Comparison of ENCODE assay signal across 20 cellular contexts in the genomic region with DNA sequence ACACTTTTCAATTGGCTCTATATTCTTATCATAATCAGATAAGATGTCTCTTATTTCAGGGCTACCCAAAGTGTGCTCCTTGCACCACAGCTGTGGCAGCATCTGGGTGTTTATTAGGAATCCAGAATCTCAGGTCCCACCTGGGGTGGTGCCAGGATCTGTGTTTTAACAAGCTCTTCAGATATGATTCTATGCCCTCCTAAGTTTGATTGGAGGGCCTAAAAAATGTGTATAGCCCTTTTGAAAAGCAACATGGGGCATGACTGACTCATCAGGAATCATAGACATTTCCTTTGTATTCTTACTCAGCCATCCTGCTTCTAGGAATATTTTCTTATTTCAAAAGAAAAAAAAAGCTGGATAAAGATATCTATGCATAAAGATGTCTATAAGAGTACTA.
A peak's percentile ranks its signal among the peaks of the same experiment; 100 is the strongest.
DNase-seq lines count a peak whose midpoint lies in the region; ATAC-seq and TF ChIP-seq lines count a peak whose summit lies in the region.
"Had no signal": no experiment of that assay in that cellular context is flagged by ENCODE, and none has a peak within 500 bp of the region (broad histone marks: within the 10 kb centered on the region; RNA-seq: fewer than 3 reads in every experiment).

No MANE protein-coding gene starts in this region.

- H3K4me1 ChIP-seq in OCI-LY7 (ENCODE audit: insufficient read depth, low read length, poor library complexity, severe bottlenecking): peaks cover 12% of the 10 kb centered on the region
- no peaks in the 10 kb centered on the region for H3K4me1 ChIP-seq in body of pancreas
- H3K4me1 ChIP-seq: pancreas, tibial nerve had no signal

- no TSS peak for BruUV-seq in OCI-LY7 (replicated peaks; lab: Mats Ljungman, UMichigan)

- H3K36me3 ChIP-seq in OCI-LY7 (ENCODE audit: insufficient read depth, low read length): no peaks in the 10 kb centered on the region
- no peaks in the 10 kb centered on the region for H3K36me3 ChIP-seq in body of pancreas (replicated peaks in 1 of 2; ENCODE audit: insufficient read depth in 1 of 2, low read depth in 2 of 2)
- H3K36me3 ChIP-seq: pancreas, tibial nerve had no signal

- no peaks in the 10 kb centered on the region for H4K20me1 ChIP-seq in OCI-LY7 (ENCODE audit: insufficient read depth, low read length)

- CTCF ChIA-PET in OCI-LY7 (lab: Charles Lee; ENCODE audit: unreplicated experiment): no interaction called here

- H3K27ac ChIP-seq in OCI-LY7 (ENCODE audit: low read depth, low read length, poor library complexity, severe bottlenecking) (no peak overlapping the region), body of pancreas (no peak overlapping the region)
- H3K27ac ChIP-seq: pancreas, tibial nerve had no signal

- no peaks in the 10 kb centered on the region for H3K36me3 Mint-ChIP-seq in osteocyte (ENCODE audit: unreplicated experiment)

- no peaks in the 10 kb centered on the region for H3K9me3 ChIP-seq in OCI-LY7 (ENCODE audit: low read length)
- H3K9me3 ChIP-seq in body of pancreas: no peaks in the 10 kb centered on the region
- H3K9me3 ChIP-seq: pancreas, tibial nerve had no signal

- TF ChIP-seq CTCF in OCI-LY7 (conservative IDR thresholded peaks at IDR 0.05; ENCODE audit: low read length): no peak
- TF ChIP-seq CTCF in osteocyte (IDR thresholded peaks at IDR 0.05): no peak
- no peak for TF ChIP-seq CTCF in body of pancreas (IDR thresholded peaks at IDR 0.05)

- H3K27me3 Mint-ChIP-seq in osteocyte (ENCODE audit: unreplicated experiment): no peaks in the 10 kb centered on the region

- H3K4me3 ChIP-seq in OCI-LY7 (ENCODE audit: low read depth, low read length, poor library complexity, severe bottlenecking) (no peak overlapping the region), body of pancreas (no peak overlapping the region)
- H3K4me3 ChIP-seq: K562, pancreas, tibial nerve had no signal

- H3K27me3 ChIP-seq in body of pancreas: no peaks in the 10 kb centered on the region
- H3K27me3 ChIP-seq: pancreas, tibial nerve had no signal

- H2AFZ ChIP-seq in OCI-LY7 (ENCODE audit: low read length): peak overlapping the region; percentile 23; the same call in 1 of the 2 replicates

- no peaks in the 10 kb centered on the region for H3K9me3 Mint-ChIP-seq in osteocyte (ENCODE audit: unreplicated experiment)
- H3K9me3 Mint-ChIP-seq: activated CD4-positive, alpha-beta memory T cell treated with anti-CD3 and anti-CD28 coated beads, Interleukin-2, amount 10 ng/mL, durations not matched to agents 7 days and 5 days; activated T-cell treated with anti-CD3 and anti-CD28 coated beads, Interleukin-2, amount 50 U/mL, for 72 hours had no signal

- no peaks in the 10 kb centered on the region for H3K9me2 ChIP-seq in OCI-LY7 (ENCODE audit: insufficient read depth, low read length)

- DNase-seq in GM03348 (ENCODE audit: low spot score) (peak; percentile 59), OCI-LY7 (ENCODE audit: low spot score) (no peak), dermis blood vessel endothelial cell (peak; percentile 60), osteocyte (ENCODE audit: extremely low spot score, unreplicated experiment) (no peak), nucleus accumbens (lab: John Stamatoyannopoulos, UW) (no peak), middle frontal gyrus (ENCODE audit: extremely low spot score, low spot score) (no peak), NOMO-1 (lab: John Stamatoyannopoulos, UW; ENCODE audit: unreplicated experiment in 2 of 2) (no peak), body of pancreas (no peak)
- DNase-seq: activated CD4-positive, alpha-beta memory T cell treated with anti-CD3 and anti-CD28 coated beads, Interleukin-2, amount 10 ng/mL, durations not matched to agents 7 days and 5 days; activated T-cell treated with anti-CD3 and anti-CD28 coated beads, Interleukin-2, amount 50 U/mL, for 72 hours; cortex of kidney; DND-41; erythroblast; NCI-H1417; NCI-H446; pancreas; small intestine had no signal

- H3K27ac Mint-ChIP-seq in osteocyte (ENCODE audit: unreplicated experiment): peak overlapping the region; percentile 23
- H3K27ac Mint-ChIP-seq: activated CD4-positive, alpha-beta memory T cell treated with anti-CD3 and anti-CD28 coated beads, Interleukin-2, amount 10 ng/mL, durations not matched to agents 7 days and 5 days; activated T-cell treated with anti-CD3 and anti-CD28 coated beads, Interleukin-2, amount 50 U/mL, for 72 hours; CD14-positive monocyte had no signal

- no peak overlapping the region for H3K4me2 ChIP-seq in OCI-LY7 (ENCODE audit: low read length)

- intact Hi-C loops in OCI-LY7 (cut with micrococcal nuclease; ENCODE audit: unreplicated experiment) (loop anchor here (5.0 to 10.0 kb wide), 3 partner anchors 131 to 423 kb away; no protein-coding TSS in a partner anchor), body of pancreas (cut with DNase I) (no loop called here)

- peaks cover 5% of the 10 kb centered on the region for H3K4me1 Mint-ChIP-seq in osteocyte (ENCODE audit: unreplicated experiment)
- H3K4me1 Mint-ChIP-seq: activated CD4-positive, alpha-beta memory T cell treated with anti-CD3 and anti-CD28 coated beads, Interleukin-2, amount 10 ng/mL, durations not matched to agents 7 days and 5 days had no signal

- TF ChIP-seq POLR2A in body of pancreas (IDR thresholded peaks at IDR 0.05): no peak

- ATAC-seq in body of pancreas: no peak
- ATAC-seq: activated T-cell treated with anti-CD3 and anti-CD28 coated beads, Interleukin-2, amount 50 U/mL, for 72 hours; K562; pancreas had no signal

- no peaks in the 10 kb centered on the region for H3K79me2 ChIP-seq in OCI-LY7 (ENCODE audit: insufficient read depth, low read depth, low read length)

- H3K4me3 Mint-ChIP-seq in osteocyte (ENCODE audit: unreplicated experiment): no peak overlapping the region
- H3K4me3 Mint-ChIP-seq: activated CD4-positive, alpha-beta memory T cell treated with anti-CD3 and anti-CD28 coated beads, Interleukin-2, amount 10 ng/mL, durations not matched to agents 7 days and 5 days; activated T-cell treated with anti-CD3 and anti-CD28 coated beads, Interleukin-2, amount 50 U/mL, for 72 hours; CD14-positive monocyte had no signal

- POLR2A ChIA-PET in OCI-LY7 (lab: Charles Lee): interaction anchor here (0.6 kb wide), 1 partner anchor 36 kb away, joined by 3 read pairs; no protein-coding TSS in a partner anchor

Comparison
In these comparisons a context has a peak if more than half of its experiments do, and no peak if none do; other contexts are left out.
1. DNase-seq: peak in GM03348 (single experiment) and dermis blood vessel endothelial cell (single experiment); none in OCI-LY7 (single experiment), osteocyte (single experiment), nucleus accumbens (0 of 56), middle frontal gyrus (single experiment), NOMO-1 (0 of 2) and body of pancreas (0 of 4).